ENCODE assay signal across 8 cellular contexts in the genomic region with DNA sequence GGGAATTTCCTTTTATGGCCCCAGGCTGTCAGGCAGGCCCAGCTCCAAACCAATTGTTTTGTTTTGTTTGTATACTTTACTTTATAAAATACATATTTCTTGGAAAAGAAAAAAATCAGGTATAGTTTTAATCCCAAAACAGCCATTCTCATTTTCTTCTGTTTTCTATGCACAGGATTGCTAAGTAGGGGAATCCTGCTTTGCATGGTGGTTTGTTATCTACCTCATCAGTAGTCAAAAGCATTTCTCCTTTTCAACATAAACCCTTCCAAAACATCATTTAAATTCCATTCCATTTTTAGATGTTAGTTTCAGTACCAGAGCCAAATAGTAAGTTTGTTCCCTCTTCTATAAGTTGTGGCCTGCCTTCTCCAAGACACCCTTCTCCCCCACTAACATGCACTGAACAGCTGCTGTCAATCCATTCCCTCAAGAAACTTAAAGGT. TPM values are rescaled to one million over a fixed set of nuclear protein-coding genes. Genes with fewer than 3 reads are reported as not detected.
DNase-seq lines count a peak whose midpoint lies in the region; ATAC-seq and TF ChIP-seq lines count a peak whose summit lies in the region.

No MANE protein-coding gene starts in this region.

- H3K27ac ChIP-seq in SK-N-MC (peak overlapping the region; percentile 86), epithelial cell of prostate (peak overlapping the region; percentile 90), sigmoid colon (peak overlapping the region; percentile 98 to 99 (median 98))

- H3K9ac ChIP-seq in SK-N-MC (ENCODE audit: insufficient read length), result peak overlapping the region; percentile 60

- TF ChIP-seq EP300 in sigmoid colon (IDR thresholded peaks at IDR 0.05), result peak in 1 of 4 donors; percentile 22

- H3K4me3 ChIP-seq in GM12865 (ENCODE audit: low read depth, low read length) (peak overlapping the region; percentile 9; the same call in 1 of the 2 replicates), SK-N-MC (peak overlapping the region; percentile 58), sigmoid colon (peak overlapping the region in 2 of 4 donors; percentile 23 to 79)

- no peaks in the 10 kb centered on the region for H3K9me3 ChIP-seq in SK-N-MC (ENCODE audit: low read depth, low read length)
- H3K9me3 ChIP-seq in sigmoid colon, result no peaks in the 10 kb centered on the region

- H3K4me1 ChIP-seq in sigmoid colon, result peaks cover 0 to 75% (median 66%) of the 10 kb centered on the region in 4 donors

- no peak for DNase-seq in GM12865 (ENCODE audit: low read depth)
- no peak for DNase-seq in SK-N-MC (ENCODE audit: low read depth, low spot score)
- DNase-seq in epithelial cell of prostate (ENCODE audit: low read depth, low spot score), result no peak
- no peak for DNase-seq in sigmoid colon
- DNase-seq in putamen (ENCODE audit: low spot score), result no peak
- no peak for DNase-seq in middle frontal gyrus (ENCODE audit: extremely low spot score, low spot score)

- TF ChIP-seq POLR2A in sigmoid colon (IDR thresholded peaks at IDR 0.05), result no peak

- intact Hi-C loops in sigmoid colon (cut with DNase I), result no loop called here

- H3K36me3 ChIP-seq in SK-N-MC (ENCODE audit: insufficient read depth, low read length), result peaks cover 36% of the 10 kb centered on the region
- peaks cover 29 to 38% (median 34%) of the 10 kb centered on the region in 4 donors for H3K36me3 ChIP-seq in sigmoid colon

- no peaks in the 10 kb centered on the region for H3K27me3 ChIP-seq in sigmoid colon

- no peak for ATAC-seq in GM21825 (IDR thresholded peaks at IDR 0.05; ENCODE audit: unreplicated experiment)
- ATAC-seq in GM21367 (IDR thresholded peaks at IDR 0.05; ENCODE audit: unreplicated experiment), result no peak

- TF ChIP-seq CTCF in GM12865 (IDR thresholded peaks at IDR 0.05; ENCODE audit: insufficient read depth, low read depth, low read length, missing control alignments) (no peak), sigmoid colon (IDR thresholded peaks at IDR 0.05) (no peak)

RNA-seq across cellular contexts. Expression of a gene that starts 3.6 kb away (rescaled TPM):
- total RNA-seq in sigmoid colon, result 100 to 1,000 TPM; 450 to 607 (median 548) TPM
- 100 to 1,000 TPM in 2 of 3 donors, 10 to 100 TPM in 1; 93.7 to 117 (median 100) TPM for polyA plus RNA-seq in sigmoid colon

RNA-seq across cellular contexts. Expression of a gene that starts 3.8 kb away (rescaled TPM):
- total RNA-seq in sigmoid colon, result 10 to 100 TPM; 20.7 to 23.2 (median 21.7) TPM
- 10 to 100 TPM; 10.2 to 15.8 (median 12.3) TPM for polyA plus RNA-seq in sigmoid colon

RNA-seq across cellular contexts. Expression of a gene that starts 4.8 kb away (rescaled TPM):
- total RNA-seq in sigmoid colon, result 10 to 100 TPM; 33.2 to 60.0 (median 49.0) TPM
- polyA plus RNA-seq in sigmoid colon, result 100 to 1,000 TPM in 2 of 3 donors, 10 to 100 TPM in 1; 67.6 to 148 (median 129) TPM

RNA-seq across cellular contexts. Expression of a gene that starts 12.0 kb away (rescaled TPM):
- 10 to 100 TPM; 39.8 to 58.8 (median 45.9) TPM for total RNA-seq in sigmoid colon
- 10 to 100 TPM; 13.2 to 60.3 (median 55.5) TPM for polyA plus RNA-seq in sigmoid colon

RNA-seq across cellular contexts. Expression of a gene that starts 48.4 kb away (rescaled TPM):
- 10 to 100 TPM; 21.7 to 57.1 (median 32.2) TPM for total RNA-seq in sigmoid colon
- 1 to 10 TPM in 1 of 3 donors, under 1 TPM in 2; under 0.01 to 6.3 (median 0.46) TPM for polyA plus RNA-seq in sigmoid colon
